14 cellular contexts compared by ENCODE assay signal in genomic region chr4:11585506-11585905, GRCh38.
DNase-seq lines count a peak whose midpoint lies in the region; ATAC-seq and TF ChIP-seq lines count a peak whose summit lies in the region.
"Had no signal": no experiment of that assay in that cellular context is flagged by ENCODE, and none has a peak within 500 bp of the region (broad histone marks: within the 10 kb centered on the region; RNA-seq: fewer than 3 reads in every experiment).

No MANE protein-coding gene starts in this region.

- H3K79me2 ChIP-seq in OCI-LY7 (ENCODE audit: insufficient read depth, low read depth, low read length), result no peaks in the 10 kb centered on the region

- CTCF ChIA-PET in OCI-LY7 (lab: Charles Lee; ENCODE audit: unreplicated experiment), result no interaction called here

- H3K9me2 ChIP-seq in OCI-LY7 (ENCODE audit: insufficient read depth, low read length), result no peaks in the 10 kb centered on the region

- no peak overlapping the region for H3K4me3 Mint-ChIP-seq in mesothelial cell of epicardium
- H3K4me3 Mint-ChIP-seq: activated T-cell treated with anti-CD3 and anti-CD28 coated beads, Interleukin-2, amount 50 U/mL, for 72 hours had no signal

- peaks cover 3% of the 10 kb centered on the region for H3K36me3 Mint-ChIP-seq in mesothelial cell of epicardium

- H3K36me3 ChIP-seq in upper lobe of right lung (no peaks in the 10 kb centered on the region), OCI-LY7 (ENCODE audit: insufficient read depth, low read length) (no peaks in the 10 kb centered on the region)
- H3K36me3 ChIP-seq: neutrophil had no signal

- peaks cover 14% of the 10 kb centered on the region for H3K9me3 Mint-ChIP-seq in mesothelial cell of epicardium

- no peak for TF ChIP-seq CTCF in fibroblast of the aortic adventitia (IDR thresholded peaks at IDR 0.05; ENCODE audit: insufficient read depth, low read length)
- TF ChIP-seq CTCF in upper lobe of right lung (IDR thresholded peaks at IDR 0.05), result no peak
- TF ChIP-seq CTCF in mesothelial cell of epicardium (IDR thresholded peaks at IDR 0.05; ENCODE audit: unreplicated experiment), result no peak
- no peak for TF ChIP-seq CTCF in OCI-LY7 (conservative IDR thresholded peaks at IDR 0.05; ENCODE audit: low read length)

- no peak overlapping the region for H3K4me2 ChIP-seq in OCI-LY7 (ENCODE audit: low read length)
- H3K4me2 ChIP-seq: KMS-11 had no signal

- BruUV-seq in OCI-LY7 (replicated peaks; lab: Mats Ljungman, UMichigan), result no TSS peak

- H3K27ac Mint-ChIP-seq in mesothelial cell of epicardium, result no peak overlapping the region
- H3K27ac Mint-ChIP-seq: activated T-cell treated with anti-CD3 and anti-CD28 coated beads, Interleukin-2, amount 50 U/mL, for 72 hours had no signal

- intact Hi-C loops in upper lobe of right lung (cut with DNase I), result no loop called here
- intact Hi-C loops in OCI-LY7 (cut with micrococcal nuclease; ENCODE audit: unreplicated experiment), result no loop called here

- H3K4me3 ChIP-seq in fibroblast of the aortic adventitia (ENCODE audit: low read depth, low read length), result no peak overlapping the region
- no peak overlapping the region for H3K4me3 ChIP-seq in upper lobe of right lung
- no peak overlapping the region for H3K4me3 ChIP-seq in OCI-LY7 (ENCODE audit: low read depth, low read length, poor library complexity, severe bottlenecking)

- no peak overlapping the region for H2AFZ ChIP-seq in OCI-LY7 (ENCODE audit: low read length)

- H3K4me1 ChIP-seq in upper lobe of right lung (no peaks in the 10 kb centered on the region), OCI-LY7 (ENCODE audit: insufficient read depth, low read length, poor library complexity, severe bottlenecking) (no peaks in the 10 kb centered on the region)

- H3K27ac ChIP-seq in upper lobe of right lung, result no peak overlapping the region
- no peak overlapping the region for H3K27ac ChIP-seq in OCI-LY7 (ENCODE audit: low read depth, low read length, poor library complexity, severe bottlenecking)
- H3K27ac ChIP-seq: KMS-11, neutrophil had no signal

- DNase-seq in NCI-H1417 (lab: John Stamatoyannopoulos, UW), result peak in 2 of 3 experiments; percentile 32 to 71
- DNase-seq in NCI-H1417 treated with DMSO at 0.1 percent for 48 hours (lab: John Stamatoyannopoulos, UW), result no peak
- peak; percentile 32 for DNase-seq in NCI-H69 (lab: John Stamatoyannopoulos, UW)
- DNase-seq in fibroblast of the aortic adventitia (ENCODE audit: low read depth), result peak; percentile 66
- DNase-seq in upper lobe of right lung, result no peak
- DNase-seq in mesothelial cell of epicardium (ENCODE audit: low spot score in 2 of 2, unreplicated experiment in 2 of 2), result no peak
- no peak for DNase-seq in OCI-LY7 (ENCODE audit: low spot score)
- DNase-seq: activated CD4-positive, alpha-beta T cell treated with anti-CD3 and anti-CD28 coated beads for 4 hours; activated T-cell treated with anti-CD3 and anti-CD28 coated beads, Interleukin-2, amount 50 U/mL, for 72 hours; COR-L47; NCI-H526 treated with DMSO at 0.1 percent for 48 hours had no signal

- no peaks in the 10 kb centered on the region for H3K4me1 Mint-ChIP-seq in mesothelial cell of epicardium

- POLR2A ChIA-PET in OCI-LY7 (lab: Charles Lee), result no interaction called here

- no peaks in the 10 kb centered on the region for H3K27me3 Mint-ChIP-seq in mesothelial cell of epicardium (ENCODE audit: low read depth)

- no peaks in the 10 kb centered on the region for H4K20me1 ChIP-seq in OCI-LY7 (ENCODE audit: insufficient read depth, low read length)

- H3K9me3 ChIP-seq in upper lobe of right lung (no peaks in the 10 kb centered on the region), OCI-LY7 (ENCODE audit: low read length) (no peaks in the 10 kb centered on the region)
- H3K9me3 ChIP-seq: neutrophil had no signal

- H3K27me3 ChIP-seq in upper lobe of right lung, result no peaks in the 10 kb centered on the region
- H3K27me3 ChIP-seq: neutrophil had no signal

- ATAC-seq in upper lobe of right lung, result peak; percentile 60
- ATAC-seq in GM19395 (IDR thresholded peaks at IDR 0.05; ENCODE audit: unreplicated experiment), result no peak
- ATAC-seq: activated T-cell treated with anti-CD3 and anti-CD28 coated beads, Interleukin-2, amount 50 U/mL, for 72 hours had no signal

Comparison
In these comparisons a context has a peak if more than half of its experiments do, and no peak if none do; other contexts are left out.
1. DNase-seq: peak in NCI-H1417 (2 of 3), NCI-H69 (single experiment) and fibroblast of the aortic adventitia (single experiment); none in NCI-H1417 treated with DMSO at 0.1 percent for 48 hours (single experiment), upper lobe of right lung (single experiment), mesothelial cell of epicardium (0 of 2) and OCI-LY7 (single experiment).